ENCODE assay signal across 1 cellular context in the genomic region with DNA sequence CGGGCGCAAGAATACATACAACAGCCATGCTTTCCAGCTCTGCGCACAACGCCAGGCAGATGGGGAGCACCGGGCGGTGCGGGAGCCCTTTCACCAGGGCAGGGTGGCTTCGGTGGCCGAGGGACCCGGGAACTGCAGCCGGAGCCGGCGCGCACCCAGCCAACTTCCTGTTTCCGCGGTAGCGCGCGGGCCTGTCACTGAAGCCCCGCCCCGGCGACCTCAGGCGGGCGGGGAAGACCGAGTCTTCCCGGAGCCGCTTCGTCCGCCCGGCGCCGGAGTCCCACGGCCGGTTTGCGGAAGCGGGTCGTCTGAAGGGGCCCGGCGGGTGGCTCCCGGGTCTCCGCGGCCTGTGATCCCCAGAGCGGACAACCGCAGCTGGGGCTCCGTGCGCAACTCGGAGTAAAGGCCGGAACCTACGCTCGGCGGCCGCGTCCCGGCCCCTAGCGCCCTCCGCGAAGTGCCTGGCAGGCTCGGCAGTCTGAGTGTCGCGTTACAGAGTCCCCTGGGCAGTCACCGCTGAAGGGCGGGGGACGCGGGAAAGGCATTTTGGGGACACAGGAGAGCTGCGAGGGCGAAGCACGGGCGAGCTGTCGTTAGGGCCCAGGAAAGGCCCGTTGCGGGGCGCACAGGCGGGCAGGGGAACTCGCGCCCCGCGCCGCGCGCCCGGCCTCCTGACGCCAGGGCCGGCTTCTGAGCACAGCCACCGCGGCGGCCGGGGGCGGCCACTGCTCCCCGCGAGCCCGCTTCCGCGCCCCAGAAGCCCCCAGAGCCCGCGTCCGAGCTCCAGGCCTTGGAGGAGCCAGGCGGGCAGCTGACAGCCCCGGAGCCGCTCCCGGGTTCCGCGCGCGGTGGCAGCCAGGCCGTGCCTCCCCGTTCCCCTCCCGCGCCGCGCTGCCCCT.
TF ChIP-seq lines count a peak whose summit lies in the region.

A gene with protein sequence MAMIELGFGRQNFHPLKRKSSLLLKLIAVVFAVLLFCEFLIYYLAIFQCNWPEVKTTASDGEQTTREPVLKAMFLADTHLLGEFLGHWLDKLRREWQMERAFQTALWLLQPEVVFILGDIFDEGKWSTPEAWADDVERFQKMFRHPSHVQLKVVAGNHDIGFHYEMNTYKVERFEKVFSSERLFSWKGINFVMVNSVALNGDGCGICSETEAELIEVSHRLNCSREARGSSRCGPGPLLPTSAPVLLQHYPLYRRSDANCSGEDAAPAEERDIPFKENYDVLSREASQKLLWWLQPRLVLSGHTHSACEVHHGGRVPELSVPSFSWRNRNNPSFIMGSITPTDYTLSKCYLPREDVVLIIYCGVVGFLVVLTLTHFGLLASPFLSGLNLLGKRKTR (minus strand): TSS at position 136 of the 899 bp plus-strand sequence. CDS start 11,053 bp downstream, outside the sequence.

TF ChIP-seq in H1, 55 proteins besides CTCF, POLR2A, EP300 and RAD21 (continued from another document):
- TF ChIP-seq, protein P1, sequence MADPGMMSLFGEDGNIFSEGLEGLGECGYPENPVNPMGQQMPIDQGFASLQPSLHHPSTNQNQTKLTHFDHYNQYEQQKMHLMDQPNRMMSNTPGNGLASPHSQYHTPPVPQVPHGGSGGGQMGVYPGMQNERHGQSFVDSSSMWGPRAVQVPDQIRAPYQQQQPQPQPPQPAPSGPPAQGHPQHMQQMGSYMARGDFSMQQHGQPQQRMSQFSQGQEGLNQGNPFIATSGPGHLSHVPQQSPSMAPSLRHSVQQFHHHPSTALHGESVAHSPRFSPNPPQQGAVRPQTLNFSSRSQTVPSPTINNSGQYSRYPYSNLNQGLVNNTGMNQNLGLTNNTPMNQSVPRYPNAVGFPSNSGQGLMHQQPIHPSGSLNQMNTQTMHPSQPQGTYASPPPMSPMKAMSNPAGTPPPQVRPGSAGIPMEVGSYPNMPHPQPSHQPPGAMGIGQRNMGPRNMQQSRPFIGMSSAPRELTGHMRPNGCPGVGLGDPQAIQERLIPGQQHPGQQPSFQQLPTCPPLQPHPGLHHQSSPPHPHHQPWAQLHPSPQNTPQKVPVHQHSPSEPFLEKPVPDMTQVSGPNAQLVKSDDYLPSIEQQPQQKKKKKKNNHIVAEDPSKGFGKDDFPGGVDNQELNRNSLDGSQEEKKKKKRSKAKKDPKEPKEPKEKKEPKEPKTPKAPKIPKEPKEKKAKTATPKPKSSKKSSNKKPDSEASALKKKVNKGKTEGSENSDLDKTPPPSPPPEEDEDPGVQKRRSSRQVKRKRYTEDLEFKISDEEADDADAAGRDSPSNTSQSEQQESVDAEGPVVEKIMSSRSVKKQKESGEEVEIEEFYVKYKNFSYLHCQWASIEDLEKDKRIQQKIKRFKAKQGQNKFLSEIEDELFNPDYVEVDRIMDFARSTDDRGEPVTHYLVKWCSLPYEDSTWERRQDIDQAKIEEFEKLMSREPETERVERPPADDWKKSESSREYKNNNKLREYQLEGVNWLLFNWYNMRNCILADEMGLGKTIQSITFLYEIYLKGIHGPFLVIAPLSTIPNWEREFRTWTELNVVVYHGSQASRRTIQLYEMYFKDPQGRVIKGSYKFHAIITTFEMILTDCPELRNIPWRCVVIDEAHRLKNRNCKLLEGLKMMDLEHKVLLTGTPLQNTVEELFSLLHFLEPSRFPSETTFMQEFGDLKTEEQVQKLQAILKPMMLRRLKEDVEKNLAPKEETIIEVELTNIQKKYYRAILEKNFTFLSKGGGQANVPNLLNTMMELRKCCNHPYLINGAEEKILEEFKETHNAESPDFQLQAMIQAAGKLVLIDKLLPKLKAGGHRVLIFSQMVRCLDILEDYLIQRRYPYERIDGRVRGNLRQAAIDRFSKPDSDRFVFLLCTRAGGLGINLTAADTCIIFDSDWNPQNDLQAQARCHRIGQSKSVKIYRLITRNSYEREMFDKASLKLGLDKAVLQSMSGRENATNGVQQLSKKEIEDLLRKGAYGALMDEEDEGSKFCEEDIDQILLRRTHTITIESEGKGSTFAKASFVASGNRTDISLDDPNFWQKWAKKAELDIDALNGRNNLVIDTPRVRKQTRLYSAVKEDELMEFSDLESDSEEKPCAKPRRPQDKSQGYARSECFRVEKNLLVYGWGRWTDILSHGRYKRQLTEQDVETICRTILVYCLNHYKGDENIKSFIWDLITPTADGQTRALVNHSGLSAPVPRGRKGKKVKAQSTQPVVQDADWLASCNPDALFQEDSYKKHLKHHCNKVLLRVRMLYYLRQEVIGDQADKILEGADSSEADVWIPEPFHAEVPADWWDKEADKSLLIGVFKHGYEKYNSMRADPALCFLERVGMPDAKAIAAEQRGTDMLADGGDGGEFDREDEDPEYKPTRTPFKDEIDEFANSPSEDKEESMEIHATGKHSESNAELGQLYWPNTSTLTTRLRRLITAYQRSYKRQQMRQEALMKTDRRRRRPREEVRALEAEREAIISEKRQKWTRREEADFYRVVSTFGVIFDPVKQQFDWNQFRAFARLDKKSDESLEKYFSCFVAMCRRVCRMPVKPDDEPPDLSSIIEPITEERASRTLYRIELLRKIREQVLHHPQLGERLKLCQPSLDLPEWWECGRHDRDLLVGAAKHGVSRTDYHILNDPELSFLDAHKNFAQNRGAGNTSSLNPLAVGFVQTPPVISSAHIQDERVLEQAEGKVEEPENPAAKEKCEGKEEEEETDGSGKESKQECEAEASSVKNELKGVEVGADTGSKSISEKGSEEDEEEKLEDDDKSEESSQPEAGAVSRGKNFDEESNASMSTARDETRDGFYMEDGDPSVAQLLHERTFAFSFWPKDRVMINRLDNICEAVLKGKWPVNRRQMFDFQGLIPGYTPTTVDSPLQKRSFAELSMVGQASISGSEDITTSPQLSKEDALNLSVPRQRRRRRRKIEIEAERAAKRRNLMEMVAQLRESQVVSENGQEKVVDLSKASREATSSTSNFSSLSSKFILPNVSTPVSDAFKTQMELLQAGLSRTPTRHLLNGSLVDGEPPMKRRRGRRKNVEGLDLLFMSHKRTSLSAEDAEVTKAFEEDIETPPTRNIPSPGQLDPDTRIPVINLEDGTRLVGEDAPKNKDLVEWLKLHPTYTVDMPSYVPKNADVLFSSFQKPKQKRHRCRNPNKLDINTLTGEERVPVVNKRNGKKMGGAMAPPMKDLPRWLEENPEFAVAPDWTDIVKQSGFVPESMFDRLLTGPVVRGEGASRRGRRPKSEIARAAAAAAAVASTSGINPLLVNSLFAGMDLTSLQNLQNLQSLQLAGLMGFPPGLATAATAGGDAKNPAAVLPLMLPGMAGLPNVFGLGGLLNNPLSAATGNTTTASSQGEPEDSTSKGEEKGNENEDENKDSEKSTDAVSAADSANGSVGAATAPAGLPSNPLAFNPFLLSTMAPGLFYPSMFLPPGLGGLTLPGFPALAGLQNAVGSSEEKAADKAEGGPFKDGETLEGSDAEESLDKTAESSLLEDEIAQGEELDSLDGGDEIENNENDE (IDR thresholded peaks at IDR 0.05; ENCODE audit: insufficient replicate concordance, low read length) = no peak
- TF ChIP-seq RNF2 (IDR thresholded peaks at IDR 0.05; ENCODE audit: borderline replicate concordance, low read depth, low read length, missing control alignments, poor library complexity, severe bottlenecking) = no peak
- no peak for TF ChIP-seq HDAC6 (IDR thresholded peaks at IDR 0.05; ENCODE audit: low read depth, low read length)
- TF ChIP-seq PHF8 (conservative IDR thresholded peaks at IDR 0.05; ENCODE audit: low read depth, low read length) = 0 out of 2 replicates have a peak, but pooled peaks have one; percentile 32
